In genomic region chr7:25565949-25566348, GRCh38 we compare ENCODE assay signal across 8 cellular contexts.
DNase-seq lines count a peak whose midpoint lies in the region; ATAC-seq and TF ChIP-seq lines count a peak whose summit lies in the region.

No MANE protein-coding gene starts in this region.

- TF ChIP-seq POLR2A in ovary (IDR thresholded peaks at IDR 0.05) (no peak), tibial nerve (IDR thresholded peaks at IDR 0.05) (no peak)

- no peak for ATAC-seq in GM19463 (IDR thresholded peaks at IDR 0.05; ENCODE audit: unreplicated experiment)

- DNase-seq in DMS114 treated with DMSO at 0.1 percent for 48 hours (lab: John Stamatoyannopoulos, UW; ENCODE audit: unreplicated experiment), result peak; percentile 65
- peak; percentile 53 for DNase-seq in KG1 (lab: John Stamatoyannopoulos, UW)
- DNase-seq in RPMI7951 (ENCODE audit: low read depth), result peak; percentile 67
- DNase-seq in activated effector memory CD4-positive, alpha-beta T cell treated with Interleukin-2 at 50 U/mL for 16 hours, result peak; percentile 49
- peak; percentile 50 to 83 for DNase-seq in foreskin fibroblast
- peak; percentile 51 to 80 (median 76) for DNase-seq in ovary
- peak; percentile 54 to 72 for DNase-seq in tibial nerve (ENCODE audit: low spot score in 2 of 2)

- H3K4me3 ChIP-seq in foreskin fibroblast (ENCODE audit: low read depth in 1 of 2, low read length in 2 of 2), result no peak overlapping the region
- no peak overlapping the region for H3K4me3 ChIP-seq in ovary
- H3K4me3 ChIP-seq in tibial nerve, result no peak overlapping the region

- H3K36me3 ChIP-seq in ovary (no peaks in the 10 kb centered on the region), tibial nerve (no peaks in the 10 kb centered on the region)

- intact Hi-C loops in ovary (cut with DNase I), result loop anchor here (2.0 to 10.0 kb wide), 6 partner anchors 173 to 311 kb away; no protein-coding TSS in a partner anchor

- H3K27me3 ChIP-seq in ovary (no peaks in the 10 kb centered on the region), tibial nerve (no peaks in the 10 kb centered on the region)

- TF ChIP-seq CTCF in foreskin fibroblast (IDR thresholded peaks at IDR 0.05; ENCODE audit: low read depth, low read length), result peak; percentile 100
- TF ChIP-seq CTCF in ovary (IDR thresholded peaks at IDR 0.05), result peak; percentile 98 to 100 (median 98)
- TF ChIP-seq CTCF in tibial nerve (IDR thresholded peaks at IDR 0.05), result peak; percentile 98 to 99 (median 98)

- H3K4me1 ChIP-seq in ovary (ENCODE audit: insufficient read depth), result peaks cover 3% of the 10 kb centered on the region
- peaks cover 0 to 7% (median 0%) of the 10 kb centered on the region in 4 donors for H3K4me1 ChIP-seq in tibial nerve

- 0% methylated on average over 7 of the region's 7 CpGs for WGBS in ovary, 3 donors
- WGBS in tibial nerve, 2 donors, result 0% methylated on average over 7 of the region's 7 CpGs

- H3K9me3 ChIP-seq in ovary (no peaks in the 10 kb centered on the region), tibial nerve (no peaks in the 10 kb centered on the region)

- H3K27ac ChIP-seq in ovary (no peak overlapping the region), tibial nerve (peak overlapping the region in 1 of 4 donors; percentile 17)

- TF ChIP-seq EP300 in ovary (IDR thresholded peaks at IDR 0.05) (no peak), tibial nerve (IDR thresholded peaks at IDR 0.05) (peak in 1 of 2 donors; percentile 54)
